ENCODE assay signal across 20 cellular contexts in the genomic region with DNA sequence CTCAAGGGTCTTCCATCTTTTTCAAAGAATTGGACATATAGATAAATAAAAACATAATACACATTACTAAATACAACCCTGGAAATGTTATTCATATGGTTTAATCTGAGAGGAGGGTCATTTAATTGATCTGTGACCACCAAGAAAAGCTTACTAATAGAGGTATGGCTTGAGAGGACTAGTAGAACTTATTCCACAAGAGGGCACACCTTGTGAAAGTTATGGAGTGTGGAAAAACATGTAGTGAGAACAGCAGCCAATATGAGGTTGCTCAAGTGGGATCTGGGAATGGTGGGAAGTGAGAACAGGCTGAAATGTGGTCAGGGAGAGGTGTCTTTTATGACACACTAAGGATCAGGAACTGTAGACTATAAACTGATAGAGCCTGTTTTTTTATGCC.
DNase-seq lines count a peak whose midpoint lies in the region; ATAC-seq, FAIRE-seq and TF ChIP-seq lines count a peak whose summit lies in the region.
"Had no signal": no experiment of that assay in that cellular context is flagged by ENCODE, and none has a peak within 500 bp of the region (broad histone marks: within the 10 kb centered on the region; RNA-seq: fewer than 3 reads in every experiment).

No MANE protein-coding gene starts in this region.

- H3K27ac Mint-ChIP-seq in activated CD4-positive, alpha-beta memory T cell treated with anti-CD3 and anti-CD28 coated beads for 36 hours = no peak overlapping the region
- H3K27ac Mint-ChIP-seq: activated naive CD4-positive, alpha-beta T cell treated with anti-CD3 and anti-CD28 coated beads, Interleukin-2, amount 10 ng/mL, durations not matched to agents 7 days and 5 days; natural killer cell treated with Interleukin-12 subunit alpha and Interleukin-12 subunit beta and Interleukin-15 and Interleukin-18, amount 100 ng/mL, for 72 hours; T-helper 1 cell treated with Interleukin-12 subunit alpha and Interleukin-12 subunit beta and Interleukin-4 antibody, amounts not matched to agents 30 μg/mL and 1 μg/mL, for 36 hours had no signal

- no peaks in the 10 kb centered on the region for H3K4me1 Mint-ChIP-seq in activated CD4-positive, alpha-beta memory T cell treated with anti-CD3 and anti-CD28 coated beads for 36 hours (ENCODE audit: low read depth)
- H3K4me1 Mint-ChIP-seq: activated naive CD4-positive, alpha-beta T cell treated with anti-CD3 and anti-CD28 coated beads, Interleukin-2, amount 10 ng/mL, durations not matched to agents 7 days and 5 days had no signal

- no peaks in the 10 kb centered on the region for H3K9me3 ChIP-seq in SK-N-SH

- H3K4me2 ChIP-seq in SK-N-SH = no peak overlapping the region

- peaks cover 12% of the 10 kb centered on the region for H3K9me3 Mint-ChIP-seq in activated CD4-positive, alpha-beta memory T cell treated with anti-CD3 and anti-CD28 coated beads for 36 hours

- H3F3A ChIP-seq in SK-N-SH (replicated peaks; ENCODE audit: insufficient read depth) = no peaks in the 10 kb centered on the region

- H3K27ac ChIP-seq in SK-N-SH (ENCODE audit: low read depth in 2 of 2, low read length in 1 of 2) = no peak overlapping the region
- H3K27ac ChIP-seq: right atrium auricular region had no signal

- POLR2A ChIA-PET in SK-N-SH (lab: Yijun Ruan, JAX) = no interaction called here
- POLR2A ChIA-PET in activated CD4-positive, alpha-beta memory T cell treated with anti-CD3 and anti-CD28 coated beads for 36 hours (lab: Charles Lee) = no interaction called here

- no peaks in the 10 kb centered on the region for H3K4me1 ChIP-seq in SK-N-SH (ENCODE audit: control insufficient read depth in 1 of 2, insufficient read depth in 2 of 2, low read depth in 1 of 2, low read length in 1 of 2)
- H3K4me1 ChIP-seq: right atrium auricular region had no signal

- no peak overlapping the region for H3K9ac ChIP-seq in SK-N-SH

- no peak overlapping the region for H2AFZ ChIP-seq in SK-N-SH (ENCODE audit: low read depth)

- H3K9me2 ChIP-seq in SK-N-SH = no peaks in the 10 kb centered on the region

- peaks cover 10% of the 10 kb centered on the region for H3K36me3 Mint-ChIP-seq in activated CD4-positive, alpha-beta memory T cell treated with anti-CD3 and anti-CD28 coated beads for 36 hours
- H3K36me3 Mint-ChIP-seq: activated naive CD4-positive, alpha-beta T cell treated with anti-CD3 and anti-CD28 coated beads, Interleukin-2, amount 10 ng/mL, durations not matched to agents 7 days and 5 days; natural killer cell treated with Interleukin-12 subunit alpha and Interleukin-12 subunit beta and Interleukin-15 and Interleukin-18, amount 100 ng/mL, for 72 hours had no signal

- CTCF ChIA-PET in SK-N-SH (lab: Yijun Ruan, JAX) = no interaction called here
- CTCF ChIA-PET in activated CD4-positive, alpha-beta memory T cell treated with anti-CD3 and anti-CD28 coated beads for 36 hours (lab: Charles Lee) = no interaction called here

- H3K36me3 ChIP-seq in SK-N-SH (replicated peaks in 1 of 2; ENCODE audit: control insufficient read depth in 1 of 2, insufficient read depth in 2 of 2, low read length in 1 of 2) = no peaks in the 10 kb centered on the region
- H3K36me3 ChIP-seq: right atrium auricular region had no signal

- FAIRE-seq in HTR-8/SVneo (lab: Jason Lieb, UNC) = peak; percentile 23

- H4K20me1 ChIP-seq in SK-N-SH (ENCODE audit: insufficient read depth) = no peaks in the 10 kb centered on the region

- no peaks in the 10 kb centered on the region for H3K79me2 ChIP-seq in SK-N-SH (ENCODE audit: insufficient read depth)

- no peak overlapping the region for H3K4me3 ChIP-seq in SK-N-SH (ENCODE audit: low read depth in 2 of 2, low read length in 1 of 2)
- H3K4me3 ChIP-seq: right atrium auricular region had no signal

- TF ChIP-seq RAD21 in SK-N-SH (IDR thresholded peaks at IDR 0.05; ENCODE audit: low read length) = peak; percentile 14; the same call in 1 of the 2 replicates

- no peak for ATAC-seq in HG03139 (IDR thresholded peaks at IDR 0.05; ENCODE audit: unreplicated experiment)
- ATAC-seq: natural killer cell treated with Interleukin-12 subunit alpha and Interleukin-12 subunit beta and Interleukin-15 and Interleukin-18, amount 100 ng/mL, for 72 hours had no signal

- TF ChIP-seq EP300 in SK-N-SH (IDR thresholded peaks at IDR 0.05; ENCODE audit: borderline replicate concordance in 1 of 2, low read depth in 1 of 2, low read length in 1 of 2) = no peak

- peak; percentile 28 for TF ChIP-seq CTCF in SK-N-SH (IDR thresholded peaks at IDR 0.05)

- DNase-seq in EL = peak; percentile 15
- peak; percentile 5 for DNase-seq in HTR-8/SVneo (ENCODE audit: insufficient read length, low spot score)
- no peak for DNase-seq in SK-N-SH
- DNase-seq in glomerular visceral epithelial cell (ENCODE audit: extremely low spot score) = peak; percentile 2
- DNase-seq in activated CD4-positive, alpha-beta memory T cell treated with anti-CD3 and anti-CD28 coated beads for 36 hours = no peak
- no peak for DNase-seq in NCI-H187 treated with DMSO at 0.1 percent for 48 hours (lab: John Stamatoyannopoulos, UW)
- no peak for DNase-seq in ecto neural progenitor cell (ENCODE audit: low spot score)
- DNase-seq: activated CD4-positive, alpha-beta T cell treated with anti-CD3 and anti-CD28 coated beads for 1 hour; activated naive CD4-positive, alpha-beta T cell treated with anti-CD3 and anti-CD28 coated beads, Interleukin-2, amount 10 ng/mL, durations not matched to agents 7 days and 5 days; CD4-positive, CD25-positive, alpha-beta regulatory T cell; effector CD8-positive, alpha-beta T cell; foreskin melanocyte; GDM1; mammary epithelial cell; NCI-H1048; NCI-H226 had no signal

- intact Hi-C loops in activated CD4-positive, alpha-beta memory T cell treated with anti-CD3 and anti-CD28 coated beads for 36 hours (cut with micrococcal nuclease) = loop anchor here (2.0 kb wide), 1 partner anchor 135 kb away; no protein-coding TSS in a partner anchor

- H3K27me3 ChIP-seq in SK-N-SH (ENCODE audit: insufficient read depth) = no peaks in the 10 kb centered on the region
- H3K27me3 ChIP-seq: right atrium auricular region had no signal

- H3K4me3 Mint-ChIP-seq in activated CD4-positive, alpha-beta memory T cell treated with anti-CD3 and anti-CD28 coated beads for 36 hours = no peak overlapping the region
- H3K4me3 Mint-ChIP-seq: activated naive CD4-positive, alpha-beta T cell treated with anti-CD3 and anti-CD28 coated beads, Interleukin-2, amount 10 ng/mL, durations not matched to agents 7 days and 5 days; CD4-positive, CD25-positive, alpha-beta regulatory T cell; natural killer cell treated with Interleukin-12 subunit alpha and Interleukin-12 subunit beta and Interleukin-15 and Interleukin-18, amount 100 ng/mL, for 72 hours; T-helper 1 cell treated with Interleukin-12 subunit alpha and Interleukin-12 subunit beta and Interleukin-4 antibody, amounts not matched to agents 30 μg/mL and 1 μg/mL, for 36 hours had no signal

- H3K27me3 Mint-ChIP-seq in activated CD4-positive, alpha-beta memory T cell treated with anti-CD3 and anti-CD28 coated beads for 36 hours = no peaks in the 10 kb centered on the region
- H3K27me3 Mint-ChIP-seq: activated naive CD4-positive, alpha-beta T cell treated with anti-CD3 and anti-CD28 coated beads, Interleukin-2, amount 10 ng/mL, durations not matched to agents 7 days and 5 days; CD4-positive, CD25-positive, alpha-beta regulatory T cell; natural killer cell treated with Interleukin-12 subunit alpha and Interleukin-12 subunit beta and Interleukin-15 and Interleukin-18, amount 100 ng/mL, for 72 hours had no signal

TF ChIP-seq in SK-N-SH, 30 proteins besides CTCF, POLR2A, EP300 and RAD21:
- peak; percentile 23; the same call in 1 of the 2 replicates for TF ChIP-seq SMC3 (IDR thresholded peaks at IDR 0.05; ENCODE audit: low read depth, low read length)
- TF ChIP-seq ELF1 (IDR thresholded peaks at IDR 0.05) = no peak
TF ChIP-seq in SK-N-SH: peak in this region for 1.

Comparison
In these comparisons a context has a peak if more than half of its experiments do, and no peak if none do; other contexts are left out.
1. DNase-seq: peak in EL (single experiment), HTR-8/SVneo (single experiment) and glomerular visceral epithelial cell (single experiment); none in SK-N-SH (single experiment), activated CD4-positive, alpha-beta memory T cell treated with anti-CD3 and anti-CD28 coated beads for 36 hours (single experiment), NCI-H187 treated with DMSO at 0.1 percent for 48 hours (single experiment) and ecto neural progenitor cell (single experiment).